In genomic region chr20:57316795-57317201, GRCh38 we compare ENCODE assay signal across 25 cellular contexts. TPM values are rescaled to one million over a fixed set of nuclear protein-coding genes. Genes with fewer than 3 reads are reported as not detected.
A peak's percentile ranks its signal among the peaks of the same experiment; 100 is the strongest.
DNase-seq lines count a peak whose midpoint lies in the region; ATAC-seq and TF ChIP-seq lines count a peak whose summit lies in the region.
"Had no signal": no experiment of that assay in that cellular context is flagged by ENCODE, and none has a peak within 500 bp of the region (broad histone marks: within the 10 kb centered on the region; RNA-seq: fewer than 3 reads in every experiment).

No MANE protein-coding gene starts in this region.

- CTCF ChIA-PET in IMR-90 (lab: Yijun Ruan, JAX), result no interaction called here

- no peak overlapping the region for H3K14ac ChIP-seq in IMR-90 (replicated peaks; ENCODE audit: low read depth, low read length)

- BruUV-seq in IMR-90 (replicated peaks; lab: Mats Ljungman, UMichigan), result no TSS peak

- H3K9me3 ChIP-seq in BLaER1 treated with 17β-estradiol and CSF1 and Interleukin-3, amounts not matched to agents 10 nM and 100 nM (replicated peaks in 1 of 11), result no peaks in the 10 kb centered on the region
- H3K9me3 ChIP-seq in IMR-90 (ENCODE audit: control insufficient read depth, insufficient read depth, low read length), result no peaks in the 10 kb centered on the region
- H3K9me3 ChIP-seq in SU-DHL-6 (ENCODE audit: insufficient read depth, low read length), result no peaks in the 10 kb centered on the region
- H3K9me3 ChIP-seq: BE2C, HAP-1 had no signal

- H3K56ac ChIP-seq in IMR-90 (ENCODE audit: extremely low read depth, insufficient read depth, low read length), result no peak overlapping the region

- no peak overlapping the region for H3K23ac ChIP-seq in IMR-90 (ENCODE audit: low read depth, low read length)

- no peaks in the 10 kb centered on the region for H3K79me1 ChIP-seq in IMR-90 (ENCODE audit: low read depth in 1 of 2, low read length in 2 of 2)

- H3K9me2 ChIP-seq in SU-DHL-6 (replicated peaks; ENCODE audit: insufficient read depth, low read length), result no peaks in the 10 kb centered on the region

- no peak overlapping the region for H3K4ac ChIP-seq in IMR-90 (ENCODE audit: low read depth, low read length)

- H3K4me1 ChIP-seq in BLaER1 treated with 17β-estradiol and CSF1 and Interleukin-3, amounts not matched to agents 10 nM and 100 nM, result peaks cover 4 to 44% (median 26%) of the 10 kb centered on the region in 10 experiments; a peak in 17 of 20 replicates
- no peaks in the 10 kb centered on the region for H3K4me1 ChIP-seq in IMR-90 (ENCODE audit: control insufficient read depth, insufficient read depth, low read length)
- H3K4me1 ChIP-seq: BE2C, HAP-1 had no signal

- POLR2A ChIA-PET in IMR-90 (lab: Charles Lee; ENCODE audit: unreplicated experiment), result no interaction called here

- no peak overlapping the region for H4K91ac ChIP-seq in IMR-90 (ENCODE audit: insufficient read depth, low read depth, low read length)

- H3K4me3 ChIP-seq in BLaER1 treated with 17β-estradiol and CSF1 and Interleukin-3, amounts not matched to agents 10 nM and 100 nM, result no peak overlapping the region
- H3K4me3 ChIP-seq in IMR-90 (ENCODE audit: insufficient read depth, low read depth, low read length), result no peak overlapping the region
- H3K4me3 ChIP-seq in SU-DHL-6 (ENCODE audit: insufficient read depth, low read length, poor library complexity, severe bottlenecking), result peak overlapping the region; percentile 4
- H3K4me3 ChIP-seq: HAP-1 had no signal

- in situ Hi-C loops in IMR-90 (cut with MboI; ENCODE audit: low sequenced_read_pairs), result no loop called here

- no peaks in the 10 kb centered on the region; a peak in 1 of 22 replicates for H4K20me1 ChIP-seq in BLaER1 treated with 17β-estradiol and CSF1 and Interleukin-3, amounts not matched to agents 10 nM and 100 nM
- no peaks in the 10 kb centered on the region for H4K20me1 ChIP-seq in IMR-90 (ENCODE audit: insufficient read depth, low read length)
- no peaks in the 10 kb centered on the region for H4K20me1 ChIP-seq in SU-DHL-6 (ENCODE audit: low read depth, low read length)

- no peak overlapping the region for H2BK120ac ChIP-seq in IMR-90 (ENCODE audit: low read depth, low read length)

- H3K18ac ChIP-seq in IMR-90 (ENCODE audit: low read depth, low read length), result no peak overlapping the region

- intact Hi-C loops in IMR-90 (cut with micrococcal nuclease) (no loop called here), sciatic nerve (cut with DNase I) (no loop called here)

- 37% methylated on average over 2 of the region's 9 CpGs; no CpG with 5 or more reads in 1 of the 2 experiments for WGBS in IMR-90 (ENCODE audit: extremely low coverage in 2 of 2, insufficient read length in 1 of 2), 2 experiments

- no peak overlapping the region for H2BK5ac ChIP-seq in IMR-90 (ENCODE audit: low read depth, low read length, poor library complexity, severe bottlenecking)

- no peak for DNase-seq in IMR-90
- DNase-seq in sciatic nerve (ENCODE audit: low spot score), result no peak
- DNase-seq in DMS79 (lab: John Stamatoyannopoulos, UW), result no peak
- DNase-seq in stimulated activated CD4-positive, alpha-beta T cell treated with anti-CD3 and anti-CD28 coated beads, Interleukin-2, amount 100 ng/mL, for 48 hours, result no peak
- no peak for DNase-seq in D341Med (ENCODE audit: low spot score)
- DNase-seq: BE2C; CD4-positive, alpha-beta T cell; COR-L47; MV-4-11; NCI-H1417; NCI-H187; NCI-H510A; NCI-H774; OCI-M1; Right ventricle myocardium superior had no signal

- no peak overlapping the region for H2AK5ac ChIP-seq in IMR-90 (ENCODE audit: low read depth, low read length)

- H3K9ac ChIP-seq in BLaER1 treated with 17β-estradiol and CSF1 and Interleukin-3, amounts not matched to agents 10 nM and 100 nM, result peak overlapping the region in 3 of 11 experiments; percentile 0 to 35 (median 15); a peak in 2 of 22 replicates
- H3K9ac ChIP-seq in IMR-90 (ENCODE audit: low read depth, low read length) (no peak overlapping the region), SU-DHL-6 (ENCODE audit: low read length) (peak overlapping the region; percentile 56)

- H3K27me3 ChIP-seq in BLaER1 treated with 17β-estradiol and CSF1 and Interleukin-3, amounts not matched to agents 10 nM and 100 nM, result peaks cover 0 to 6% (median 0%) of the 10 kb centered on the region in 11 experiments; a peak in 1 of 22 replicates
- H3K27me3 ChIP-seq in IMR-90 (ENCODE audit: control insufficient read depth, insufficient read depth, low read length), result no peaks in the 10 kb centered on the region; the same call in 1 of the 2 replicates
- no peaks in the 10 kb centered on the region for H3K27me3 ChIP-seq in SU-DHL-6 (ENCODE audit: low read length)

- no peak overlapping the region for H4K8ac ChIP-seq in IMR-90 (ENCODE audit: low read depth in 2 of 2, low read length in 2 of 2)

- H2BK20ac ChIP-seq in IMR-90 (ENCODE audit: low read depth, low read length), result no peak overlapping the region

- H2AFZ ChIP-seq in IMR-90 (replicated peaks; ENCODE audit: low read length, poor library complexity) (no peak overlapping the region), SU-DHL-6 (ENCODE audit: low read depth, low read length, severe bottlenecking) (no peak overlapping the region)

- dilution Hi-C loops in IMR-90 (cut with HindIII; ENCODE audit: low sequenced_read_pairs, unreplicated experiment), result no loop called here

- ATAC-seq in IMR-90 (ENCODE audit: low read depth) (no peak), sciatic nerve (peak; percentile 20)

- peak overlapping the region in 2 of 11 experiments; percentile 21 to 35; a peak in 2 of 22 replicates for H3K27ac ChIP-seq in BLaER1 treated with 17β-estradiol and CSF1 and Interleukin-3, amounts not matched to agents 10 nM and 100 nM
- H3K27ac ChIP-seq in IMR-90 (ENCODE audit: insufficient read depth, low read length) (no peak overlapping the region), SU-DHL-6 (ENCODE audit: low read depth, low read length) (peak overlapping the region; percentile 98)
- H3K27ac ChIP-seq: HL-60 had no signal

- H3F3A ChIP-seq in SU-DHL-6 (ENCODE audit: insufficient read depth), result peaks cover 53% of the 10 kb centered on the region

- no peaks in the 10 kb centered on the region for H3K36me3 ChIP-seq in BLaER1 treated with 17β-estradiol and CSF1 and Interleukin-3, amounts not matched to agents 10 nM and 100 nM
- H3K36me3 ChIP-seq in IMR-90 (ENCODE audit: control insufficient read depth, insufficient read depth, low read length), result no peaks in the 10 kb centered on the region
- no peaks in the 10 kb centered on the region for H3K36me3 ChIP-seq in SU-DHL-6 (ENCODE audit: low read length)
- H3K36me3 ChIP-seq: BE2C, HAP-1 had no signal

- H2AK9ac ChIP-seq in IMR-90 (replicated peaks; ENCODE audit: low read depth, low read length, poor library complexity), result peak overlapping the region; percentile 49

- TF ChIP-seq RAD21 in IMR-90 (IDR thresholded peaks at IDR 0.05; ENCODE audit: low read length), result no peak

- H3K79me2 ChIP-seq in SU-DHL-6 (ENCODE audit: insufficient read depth, low read length), result no peaks in the 10 kb centered on the region

- H4K5ac ChIP-seq in IMR-90 (ENCODE audit: low read depth, low read length), result no peak overlapping the region

- H3K4me2 ChIP-seq in BLaER1 treated with 17β-estradiol and CSF1 and Interleukin-3, amounts not matched to agents 10 nM and 100 nM, result peak overlapping the region in 10 of 11 experiments; percentile 37 to 86 (median 72); a peak in 19 of 22 replicates
- H3K4me2 ChIP-seq in IMR-90 (ENCODE audit: low read depth, low read length) (no peak overlapping the region), SU-DHL-6 (ENCODE audit: low read depth, low read length, poor library complexity, severe bottlenecking) (peak overlapping the region; percentile 59)

- no peak overlapping the region for H2BK15ac ChIP-seq in IMR-90 (ENCODE audit: low read depth, low read length)

- no peak for TF ChIP-seq CTCF in IMR-90 (conservative IDR thresholded peaks at IDR 0.05; ENCODE audit: low read depth, low read length)
- TF ChIP-seq CTCF in SU-DHL-6 (IDR thresholded peaks at IDR 0.05; ENCODE audit: insufficient read depth, low read length, poor library complexity, severe bottlenecking), result no peak

- H3K9me1 ChIP-seq in IMR-90 (ENCODE audit: insufficient read depth, low read length), result no peaks in the 10 kb centered on the region

- TF ChIP-seq POLR2A in IMR-90 (IDR thresholded peaks at IDR 0.05; ENCODE audit: low read depth, low read length), result no peak

TF ChIP-seq in IMR-90, 13 proteins besides CTCF, POLR2A, EP300 and RAD21 (continues in another document):
- TF ChIP-seq MXI1 (IDR thresholded peaks at IDR 0.05; ENCODE audit: borderline replicate concordance, low read depth, low read length), result no peak
- no peak for TF ChIP-seq MAZ (IDR thresholded peaks at IDR 0.05; ENCODE audit: borderline replicate concordance, low read depth, low read length)
- TF ChIP-seq CHD1 (IDR thresholded peaks at IDR 0.05; ENCODE audit: low read depth, low read length), result no peak
- TF ChIP-seq NFE2L2 (IDR thresholded peaks at IDR 0.05; ENCODE audit: low read depth, low read length), result no peak
- TF ChIP-seq MAFK (IDR thresholded peaks at IDR 0.05; ENCODE audit: low read depth, low read length), result no peak
- TF ChIP-seq RCOR1 (IDR thresholded peaks at IDR 0.05; ENCODE audit: insufficient replicate concordance, low read length), result no peak
- no peak for TF ChIP-seq SMC3 (IDR thresholded peaks at IDR 0.05; ENCODE audit: low read depth, low read length)
- TF ChIP-seq ELK1 (IDR thresholded peaks at IDR 0.05; ENCODE audit: borderline replicate concordance, low read depth, low read length), result no peak

RNA-seq across cellular contexts. Expression of gene SPO11, which starts 12.8 kb away (rescaled TPM):
- total RNA-seq in IMR-90 (2012; rRNA removed), result not detected in 2 replicates
- not detected in 2 replicates for polyA plus RNA-seq in IMR-90 (2012; rRNA removed)
- polyA plus RNA-seq in IMR-90 (2012; cell fraction: cytosol; rRNA removed), result not detected in 2 replicates
- not detected in 2 replicates for polyA plus RNA-seq in IMR-90 (2012; cell fraction: nucleus; rRNA removed; ENCODE audit: low replicate concordance)
- total RNA-seq in sciatic nerve, result not detected
- total RNA-seq: A673; CD4-positive, alpha-beta T cell; Daoy; HT-29; M059J; Right ventricle myocardium superior; SK-MEL-5 had no signal
- polyA plus RNA-seq: IgD-negative memory B cell had no signal

RNA-seq across cellular contexts. Expression of gene RAE1, which starts 34.3 kb away (rescaled TPM):
- total RNA-seq in IMR-90 (2012; rRNA removed) (32.5 and 32.8 TPM in 2 replicates), sciatic nerve (17.5 TPM)
- 58.4 and 80.5 TPM in 2 replicates for polyA plus RNA-seq in IMR-90 (2012; rRNA removed)
- polyA plus RNA-seq in IMR-90 (2012; cell fraction: cytosol; rRNA removed), result 15.2 and 24.2 TPM in 2 replicates
- 21.6 and 70.1 TPM in 2 replicates for polyA plus RNA-seq in IMR-90 (2012; cell fraction: nucleus; rRNA removed; ENCODE audit: low replicate concordance)

RNA-seq across cellular contexts. Expression of gene BMP7, which starts 50.4 kb away (rescaled TPM):
- total RNA-seq in IMR-90 (2012; rRNA removed) (not detected in 2 replicates), sciatic nerve (17.3 TPM)
- polyA plus RNA-seq in IMR-90 (2012; rRNA removed), result not detected in 2 replicates
- polyA plus RNA-seq in IMR-90 (2012; cell fraction: cytosol; rRNA removed), result not detected in 2 replicates
- not detected in 2 replicates for polyA plus RNA-seq in IMR-90 (2012; cell fraction: nucleus; rRNA removed; ENCODE audit: low replicate concordance)
- total RNA-seq: CD4-positive, alpha-beta T cell; HT-29 had no signal
- polyA plus RNA-seq: IgD-negative memory B cell had no signal

Comparison
In these comparisons a context has a peak if more than half of its experiments do, and no peak if none do; other contexts are left out.
1. RNA of gene BMP7, which starts 50.4 kb away (total RNA-seq): 17.3 TPM in sciatic nerve (single experiment); not detected in IMR-90; every median in the first group is over 10 times any median in the second.